ENCODE assay signal across 29 cellular contexts in the genomic region with DNA sequence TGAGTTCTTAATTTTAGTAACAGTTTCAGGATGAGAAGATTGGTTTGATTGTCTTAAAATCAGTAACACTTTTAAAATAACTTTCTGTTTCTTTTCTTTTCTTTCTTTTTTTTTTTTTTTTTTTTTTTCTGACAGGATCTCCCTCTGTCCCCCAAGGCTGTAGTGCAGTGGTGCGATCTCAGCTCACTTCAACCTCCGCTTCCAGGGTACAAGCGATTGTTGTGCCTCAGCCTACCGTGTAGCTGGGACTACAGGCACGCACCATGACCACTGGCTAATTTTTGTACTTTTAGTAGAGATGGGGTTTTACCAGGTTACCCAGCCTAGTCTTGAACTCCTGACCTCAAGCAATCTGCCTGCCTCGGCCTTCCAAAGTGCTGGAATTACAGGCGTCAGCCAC. TPM values are rescaled to one million over a fixed set of nuclear protein-coding genes. Genes with fewer than 3 reads are reported as not detected.
"Had no signal": no experiment of that assay in that cellular context is flagged by ENCODE, and none has a peak within 500 bp of the region (broad histone marks: within the 10 kb centered on the region; RNA-seq: fewer than 3 reads in every experiment).

No MANE protein-coding gene starts in this region.

- H3K4me1 ChIP-seq: heart right ventricle, left lung, prostate gland, right atrium auricular region, stomach, thyroid gland, vagina had no signal

- H3K4me2 ChIP-seq: smooth muscle cell had no signal

- H3K9me3 ChIP-seq: esophagus muscularis mucosa, heart right ventricle, left lung, mucosa of descending colon, neutrophil, prostate gland, right atrium auricular region, stomach, thyroid gland, vagina had no signal

- DNase-seq: dermis blood vessel endothelial cell; effector memory CD4-positive, alpha-beta T cell; foreskin melanocyte; glutamatergic neuron; heart right ventricle; hippocampal formation; left cardiac atrium; left lung; mesenchymal stem cell; mucosa of descending colon; naive B cell; stimulated activated CD4-positive, alpha-beta T cell treated with anti-CD3 and anti-CD28 coated beads, Interleukin-12 subunit alpha, Interleukin-12 subunit beta, amount 100 ng/mL, for 4 hours; stimulated activated CD4-positive, alpha-beta T cell treated with anti-CD3 and anti-CD28 coated beads, Interleukin-1b, Interleukin-23, amount 100 ng/mL, for 48 hours; stimulated activated CD4-positive, alpha-beta T cell treated with anti-CD3 and anti-CD28 coated beads, Interleukin-4, amount 100 ng/mL, for 1 hour; stimulated activated CD8-positive, alpha-beta memory T cell treated with anti-CD3 and anti-CD28 coated beads, Interleukin-4, amount 100 ng/mL, for 48 hours; stimulated activated naive CD4-positive, alpha-beta T cell; stomach; thyroid gland; trophoblast cell had no signal

- ATAC-seq: heart right ventricle; left cardiac atrium; left lung; mucosa of descending colon; natural killer cell treated with Interleukin-12 subunit alpha and Interleukin-12 subunit beta and Interleukin-15 and Interleukin-18, amount 100 ng/mL, for 72 hours; sciatic nerve had no signal

- H3K27ac ChIP-seq: esophagus muscularis mucosa, heart right ventricle, left lung, neutrophil, prostate gland, right atrium auricular region, stomach, thyroid gland, vagina had no signal

- H3K27me3 ChIP-seq: esophagus muscularis mucosa, heart right ventricle, left lung, neutrophil, right atrium auricular region, stomach, thyroid gland, vagina had no signal

- H3K4me3 ChIP-seq: esophagus muscularis mucosa, heart right ventricle, left lung, mucosa of descending colon, prostate gland, right atrium auricular region, smooth muscle cell, stomach, thyroid gland, vagina had no signal

- H3K36me3 ChIP-seq: esophagus muscularis mucosa, heart right ventricle, left lung, neutrophil, prostate gland, right atrium auricular region, stomach, thyroid gland, vagina had no signal

RNA-seq across cellular contexts. Expression of a gene that starts 33.7 kb away (rescaled TPM):
- total RNA-seq: dermis blood vessel endothelial cell, lung microvascular endothelial cell had no signal
- polyA plus RNA-seq: endothelial cell of umbilical vein had no signal
